Comparison of ENCODE assay signal across 8 cellular contexts in the genomic region with DNA sequence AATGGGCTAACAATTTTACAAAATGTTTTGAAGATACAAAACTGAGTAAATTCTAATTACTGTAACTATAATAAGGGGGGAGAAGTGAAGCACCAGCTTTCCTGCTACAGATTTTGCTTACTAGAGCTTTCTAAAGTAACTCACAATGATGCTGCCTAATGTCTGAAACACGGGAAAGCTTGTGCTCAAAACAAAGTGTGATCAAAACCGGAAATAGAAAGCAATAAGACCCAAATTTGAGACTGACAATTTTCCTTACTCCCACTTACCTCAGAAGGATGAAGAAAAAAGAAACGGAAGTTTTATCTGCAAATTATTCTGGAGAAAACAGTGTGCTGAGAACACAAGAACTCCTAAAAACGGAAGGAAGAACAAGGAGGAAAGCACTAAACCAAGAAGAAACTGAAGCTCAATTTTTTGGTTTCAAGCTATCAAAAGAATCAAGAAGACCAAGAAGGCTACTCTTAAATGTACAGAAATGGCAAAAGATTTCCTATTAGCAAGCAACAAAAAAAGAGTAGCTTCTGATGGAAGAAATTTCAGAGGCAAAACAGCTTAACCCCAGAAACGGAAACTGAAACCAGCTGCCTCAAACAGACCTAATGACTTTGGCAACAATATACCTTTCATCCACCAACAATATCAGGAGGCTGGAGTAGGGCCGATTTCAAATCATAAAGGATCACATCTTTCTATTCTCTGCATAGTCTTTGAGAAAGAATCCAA. TPM values are rescaled to one million over a fixed set of nuclear protein-coding genes. Genes with fewer than 3 reads are reported as not detected.
A peak's percentile ranks its signal among the peaks of the same experiment; 100 is the strongest.
DNase-seq lines count a peak whose midpoint lies in the region; ATAC-seq and TF ChIP-seq lines count a peak whose summit lies in the region.

No MANE protein-coding gene starts in this region.

- peak overlapping the region; percentile 90 for H3K4me3 Mint-ChIP-seq in CD4-positive, alpha-beta T cell

- H3K4me3 ChIP-seq in mammary epithelial cell (replicated peaks in 1 of 3; ENCODE audit: insufficient read depth in 1 of 3, low read depth in 2 of 3, low read length in 3 of 3), result peak overlapping the region; percentile 30 to 81 (median 55)
- peak overlapping the region; percentile 45 for H3K4me3 ChIP-seq in lower lobe of right lung
- H3K4me3 ChIP-seq in H7 (ENCODE audit: insufficient read depth, low read depth, low read length), result no peak overlapping the region

- dilution Hi-C loops in mammary epithelial cell (cut with HindIII; ENCODE audit: low sequenced_read_pairs), result no loop called here

- H3K9ac ChIP-seq in mammary epithelial cell (ENCODE audit: insufficient read depth, low read length), result peak overlapping the region; percentile 79

- peaks cover 69% of the 10 kb centered on the region for H3K4me1 Mint-ChIP-seq in CD4-positive, alpha-beta T cell (ENCODE audit: low read depth)

- peaks cover 6% of the 10 kb centered on the region for H3K36me3 Mint-ChIP-seq in CD4-positive, alpha-beta T cell (ENCODE audit: low read depth)

- H3K36me3 ChIP-seq in mammary epithelial cell (ENCODE audit: insufficient read depth, low read length) (peaks cover 2% of the 10 kb centered on the region), lower lobe of right lung (no peaks in the 10 kb centered on the region), H7 (replicated peaks; ENCODE audit: control insufficient read depth, insufficient read depth, low read length) (no peaks in the 10 kb centered on the region)

- H3K27me3 ChIP-seq in CD4-positive, alpha-beta T cell (ENCODE audit: control insufficient read depth, insufficient read depth, low read length), result no peaks in the 10 kb centered on the region
- H3K27me3 ChIP-seq in mammary epithelial cell (ENCODE audit: insufficient read depth, low read length), result no peaks in the 10 kb centered on the region
- H3K27me3 ChIP-seq in lower lobe of right lung (ENCODE audit: low read depth), result no peaks in the 10 kb centered on the region
- no peaks in the 10 kb centered on the region for H3K27me3 ChIP-seq in H7 (ENCODE audit: control insufficient read depth, insufficient read depth, low read length)

- WGBS in mammary epithelial cell (ENCODE audit: low coverage, missing lambda C conversion rate), result 2% methylated on average over 6 of the region's 6 CpGs

- POLR2A ChIA-PET in CD4-positive, alpha-beta T cell (lab: Charles Lee), result interaction anchor here (0.7 to 2.6 kb wide), 12 partner anchors 10 to 642 kb away, joined by 3 to 31 read pairs (median 3); partner anchors contain the start of genes AMBRA1, ATG13, HARBI1 and PEX16

- H3K4me2 ChIP-seq in mammary epithelial cell (ENCODE audit: insufficient read depth, low read depth, low read length), result peak overlapping the region; percentile 95

- no peak for TF ChIP-seq CTCF in CD4-positive, alpha-beta T cell (IDR thresholded peaks at IDR 0.05)
- TF ChIP-seq CTCF in mammary epithelial cell (conservative IDR thresholded peaks at IDR 0.05 in 1 of 2, IDR thresholded peaks at IDR 0.05 in 1 of 2; ENCODE audit: extremely low read depth in 1 of 2, insufficient read depth in 1 of 2, low read depth in 1 of 2, low read length in 2 of 2) (no peak), lower lobe of right lung (IDR thresholded peaks at IDR 0.05) (no peak)

- CTCF ChIA-PET in CD4-positive, alpha-beta T cell (lab: Charles Lee), result interaction anchor here (1.5 to 1.9 kb wide), 2 partner anchors 31 to 48 kb away, joined by 4 to 5 read pairs; no protein-coding TSS in a partner anchor
- CTCF ChIA-PET in mammary epithelial cell (lab: Charles Lee; ENCODE audit: low non-redundant PET), result no interaction called here

- H3K9me3 ChIP-seq in CD4-positive, alpha-beta T cell (ENCODE audit: control insufficient read depth, low read length), result no peaks in the 10 kb centered on the region
- H3K9me3 ChIP-seq in mammary epithelial cell (replicated peaks; ENCODE audit: insufficient read depth, low read length) (no peaks in the 10 kb centered on the region), lower lobe of right lung (no peaks in the 10 kb centered on the region)

- H3K4me1 ChIP-seq in mammary epithelial cell (ENCODE audit: insufficient read depth, low read length), result peaks cover 40% of the 10 kb centered on the region
- H3K4me1 ChIP-seq in lower lobe of right lung, result peaks cover 47% of the 10 kb centered on the region

- no peaks in the 10 kb centered on the region for H3K9me3 Mint-ChIP-seq in CD4-positive, alpha-beta T cell

- intact Hi-C loops in CD4-positive, alpha-beta T cell (cut with DNase I, micrococcal nuclease), result no loop called here
- intact Hi-C loops in mammary epithelial cell (cut with micrococcal nuclease), result no loop called here
- intact Hi-C loops in lower lobe of right lung (cut with DNase I), result no loop called here

- peak in 2 of 10 experiments; percentile 5 to 8 for DNase-seq in CD4-positive, alpha-beta T cell
- peak; percentile 25 to 68 for DNase-seq in NCI-H2081 (lab: John Stamatoyannopoulos, UW)
- peak; percentile 48 for DNase-seq in mammary epithelial cell
- no peak for DNase-seq in lower lobe of right lung
- no peak for DNase-seq in T-helper 9 cell
- DNase-seq in H7, result no peak

- in situ Hi-C loops in mammary epithelial cell (cut with MboI; ENCODE audit: low sequenced_read_pairs in 2 of 2), result no loop called here

- peak; percentile 74 for ATAC-seq in CD4-positive, alpha-beta T cell (ENCODE audit: poor library complexity)
- ATAC-seq in GM19023 (IDR thresholded peaks at IDR 0.05; ENCODE audit: unreplicated experiment) (peak; percentile 56), lower lobe of right lung (peak; percentile 67 to 72), GM21786 (IDR thresholded peaks at IDR 0.05; ENCODE audit: unreplicated experiment) (no peak)

- H4K20me1 ChIP-seq in mammary epithelial cell (ENCODE audit: insufficient read depth, low read length), result no peaks in the 10 kb centered on the region

- peak overlapping the region; percentile 39 for H3K27ac ChIP-seq in CD4-positive, alpha-beta T cell (ENCODE audit: low read depth, low read length)
- H3K27ac ChIP-seq in mammary epithelial cell (ENCODE audit: insufficient read depth, low read depth, low read length) (peak overlapping the region; percentile 87), lower lobe of right lung (peak overlapping the region; percentile 68)

- H2AFZ ChIP-seq in mammary epithelial cell (ENCODE audit: low read depth, low read length), result peak overlapping the region; percentile 73

- no TSS peak for BruUV-seq in mammary epithelial cell (replicated peaks; lab: Mats Ljungman, UMichigan)

- H3K79me2 ChIP-seq in mammary epithelial cell (ENCODE audit: insufficient read depth, low read length), result peaks cover 88% of the 10 kb centered on the region

- peak overlapping the region; percentile 91 for H3K27ac Mint-ChIP-seq in CD4-positive, alpha-beta T cell

- no peaks in the 10 kb centered on the region for H3K27me3 Mint-ChIP-seq in CD4-positive, alpha-beta T cell

RNA-seq across cellular contexts. Expression of gene AMBRA1, which starts 33.4 kb away (rescaled TPM):
- 10 to 100 TPM; 29.4 to 31.9 TPM for total RNA-seq in CD4-positive, alpha-beta T cell
- total RNA-seq in mammary epithelial cell (10 to 100 TPM; 23.2 to 26.3 TPM), lower lobe of right lung (39.9 TPM)
- polyA plus RNA-seq in mammary epithelial cell, result 11.1 TPM
- polyA minus RNA-seq in mammary epithelial cell, result 28.7 TPM
- total RNA-seq in H7 (2014; rRNA removed; shearing (Covaris generic)), result 36.8 and 42.5 TPM in 2 replicates

RNA-seq across cellular contexts. Expression of gene HARBI1, which starts 56.6 kb away (rescaled TPM):
- 10 to 100 TPM; 18.2 to 18.7 TPM for total RNA-seq in CD4-positive, alpha-beta T cell
- total RNA-seq in mammary epithelial cell (1 to 10 TPM; 5.8 to 6.8 TPM), lower lobe of right lung (6.3 TPM)
- 4.4 TPM for polyA plus RNA-seq in mammary epithelial cell
- polyA minus RNA-seq in mammary epithelial cell, result 7.1 TPM
- 3.9 TPM in 2 replicates for total RNA-seq in H7 (2014; rRNA removed; shearing (Covaris generic))

RNA-seq across cellular contexts. Expression of gene ATG13, which starts 56.9 kb away (rescaled TPM):
- 100 to 1,000 TPM in 1 of 2 experiments, 10 to 100 TPM in 1; 95.7 to 102 TPM for total RNA-seq in CD4-positive, alpha-beta T cell
- 10 to 100 TPM; 52.8 to 58.9 TPM for total RNA-seq in mammary epithelial cell
- polyA plus RNA-seq in mammary epithelial cell, result 39.0 TPM
- polyA minus RNA-seq in mammary epithelial cell, result 234 TPM
- total RNA-seq in lower lobe of right lung, result 54.4 TPM
- total RNA-seq in H7 (2014; rRNA removed; shearing (Covaris generic)), result 60.0 and 63.5 TPM in 2 replicates

Comparison
In these comparisons a context has a peak if more than half of its experiments do, and no peak if none do; other contexts are left out.
1. DNase-seq: peak in NCI-H2081 (2 of 2) and mammary epithelial cell (single experiment); none in lower lobe of right lung (single experiment), T-helper 9 cell (single experiment) and H7 (single experiment).
2. Peak in every context shown above with its lines, with median percentiles within 50 percentile points of each other: H3K27ac ChIP-seq.